In genomic region chr2:41973871-41974270, GRCh38 we compare ENCODE assay signal across 38 cellular contexts.
"Had no signal": no experiment of that assay in that cellular context is flagged by ENCODE, and none has a peak within 500 bp of the region (broad histone marks: within the 10 kb centered on the region; RNA-seq: fewer than 3 reads in every experiment).

No MANE protein-coding gene starts in this region.

- H3K9me3 ChIP-seq: adrenal gland, body of pancreas, colonic mucosa, esophagus muscularis mucosa, gastrocnemius medialis, heart left ventricle had no signal

- H3K27ac ChIP-seq: adrenal gland, body of pancreas, cardiac muscle cell, colonic mucosa, dorsolateral prefrontal cortex, esophagus muscularis mucosa, foreskin keratinocyte, gastrocnemius medialis, heart left ventricle, WERI-Rb-1 had no signal

- H3K27me3 Mint-ChIP-seq: dendritic cell treated with granulocyte-macrophage colony-stimulating factor and Interleukin-4, amounts not matched to agents 40 ng/mL and 50 ng/mL, for 4 days; T-helper 17 cell had no signal

- H3K36me3 ChIP-seq: adrenal gland, cardiac muscle cell, colonic mucosa, esophagus muscularis mucosa, gastrocnemius medialis, heart left ventricle, WERI-Rb-1 had no signal

- H3K4me1 ChIP-seq: adrenal gland, body of pancreas, colonic mucosa, foreskin keratinocyte, gastrocnemius medialis, heart left ventricle had no signal

- DNase-seq: activated B cell treated with CpG ODN at 0.5 μM for 24 hours; activated CD4-positive, alpha-beta T cell treated with anti-CD3 and anti-CD28 coated beads for 48 hours; activated CD4-positive, alpha-beta T cell treated with anti-CD3 and anti-CD28 coated beads, Interleukin-2, amount 50 U/mL, for 1 hour; activated CD4-positive, alpha-beta T cell treated with anti-CD3 and anti-CD28 coated beads, Interleukin-2, amount 50 U/mL, for 48 hours; activated CD8-positive, alpha-beta memory T cell treated with anti-CD3 and anti-CD28 coated beads for 24 hours; activated CD8-positive, alpha-beta T cell treated with anti-CD3 and anti-CD28 coated beads for 36 hours; activated effector memory CD4-positive, alpha-beta T cell treated with anti-CD3 and anti-CD28 coated beads, Interleukin-2, amount 50 U/mL, for 16 hours; activated naive CD4-positive, alpha-beta T cell treated with anti-CD3 and anti-CD28 coated beads for 36 hours; activated naive CD8-positive, alpha-beta T cell treated with anti-CD3 and anti-CD28 coated beads for 36 hours; activated naive CD8-positive, alpha-beta T cell treated with anti-CD3 and anti-CD28 coated beads, Interleukin-2, amount 50 U/mL, for 24 hours; activated T-cell treated with anti-CD3 and anti-CD28 coated beads, Interleukin-2, amount 50 U/mL, for 1 hour; activated T-cell treated with anti-CD3 and anti-CD28 coated beads, Interleukin-2, amount 50 U/mL, for 48 hours; adrenal gland; amygdala; aorta; body of pancreas; central memory CD4-positive, alpha-beta T cell; cerebellar nuclear complex; colonic mucosa; dorsolateral prefrontal cortex; effector memory CD4-positive, alpha-beta T cell; erythroblast; foreskin keratinocyte; gastrocnemius medialis; glutamatergic neuron; heart left ventricle; T-helper 1 cell; T-helper 17 cell; T1000; WERI-Rb-1 had no signal

- H3K4me3 ChIP-seq: adrenal gland, body of pancreas, cardiac muscle cell, colonic mucosa, dorsolateral prefrontal cortex, esophagus muscularis mucosa, gastrocnemius medialis, heart left ventricle had no signal

- H3K36me3 Mint-ChIP-seq: activated naive CD4-positive, alpha-beta T cell treated with anti-CD3 and anti-CD28 coated beads, Interleukin-2, amount 50 U/mL, for 24 hours; activated naive CD8-positive, alpha-beta T cell treated with anti-CD3 and anti-CD28 coated beads for 36 hours had no signal

- H3K27me3 ChIP-seq: adrenal gland, body of pancreas, cardiac muscle cell, colonic mucosa, dorsolateral prefrontal cortex, esophagus muscularis mucosa, foreskin keratinocyte, gastrocnemius medialis, heart left ventricle had no signal

- H3K4me1 Mint-ChIP-seq: activated B cell treated with CpG ODN at 0.5 μM for 24 hours; activated naive CD4-positive, alpha-beta T cell treated with anti-CD3 and anti-CD28 coated beads, Interleukin-2, amount 50 U/mL, for 24 hours; activated naive CD8-positive, alpha-beta T cell treated with anti-CD3 and anti-CD28 coated beads for 36 hours; activated naive CD8-positive, alpha-beta T cell treated with anti-CD3 and anti-CD28 coated beads, Interleukin-2, amount 50 U/mL, for 24 hours; T-helper 17 cell had no signal

- ATAC-seq: activated CD4-positive, CD25-positive, alpha-beta regulatory T cell treated with anti-CD3 and anti-CD28 coated beads, Interleukin-2, amount 50 U/mL, for 24 hours; activated CD8-positive, alpha-beta T cell treated with anti-CD3 and anti-CD28 coated beads for 36 hours; activated naive CD8-positive, alpha-beta T cell treated with anti-CD3 and anti-CD28 coated beads, Interleukin-2, amount 50 U/mL, for 24 hours; body of pancreas; foreskin keratinocyte; gastrocnemius medialis; heart left ventricle; T-helper 17 cell had no signal

- H3K27ac Mint-ChIP-seq: activated B cell treated with CpG ODN at 0.5 μM for 24 hours; activated CD8-positive, alpha-beta T cell treated with anti-CD3 and anti-CD28 coated beads for 36 hours; activated naive CD4-positive, alpha-beta T cell treated with anti-CD3 and anti-CD28 coated beads for 36 hours; activated naive CD4-positive, alpha-beta T cell treated with anti-CD3 and anti-CD28 coated beads, Interleukin-2, amount 50 U/mL, for 24 hours; activated naive CD8-positive, alpha-beta T cell treated with anti-CD3 and anti-CD28 coated beads for 36 hours; activated naive CD8-positive, alpha-beta T cell treated with anti-CD3 and anti-CD28 coated beads, Interleukin-2, amount 50 U/mL, for 24 hours; activated T-helper 1 cell treated with anti-CD3 and anti-CD28 coated beads, Interleukin-12 subunit alpha, Interleukin-12 subunit beta, Interleukin-2, Interleukin-4 antibody, amounts not matched to agents 30 ng/mL and 10 ng/mL and 1 ng/mL, durations not matched to agents 14 hours and 24 hours and 36 hours; activated T-helper 2 cell treated with anti-CD3 and anti-CD28 coated beads, Interferon-gamma antibody, Interleukin-2, Interleukin-4, amounts not matched to agents 10 μg/mL and 5 μg/mL and 100 μg/mL, durations not matched to agents 14 hours and 24 hours and 36 hours; dendritic cell treated with granulocyte-macrophage colony-stimulating factor and Interleukin-4, amounts not matched to agents 40 ng/mL and 50 ng/mL, for 4 days; T-helper 17 cell; T-helper 2 cell treated with Interferon-gamma antibody and Interleukin-4, amounts not matched to agents 5 μg/mL and 100 μg/mL, for 36 hours had no signal

- H3K4me3 Mint-ChIP-seq: activated B cell treated with CpG ODN at 0.5 μM for 24 hours; activated CD8-positive, alpha-beta T cell treated with anti-CD3 and anti-CD28 coated beads for 36 hours; activated naive CD4-positive, alpha-beta T cell treated with anti-CD3 and anti-CD28 coated beads for 36 hours; activated naive CD4-positive, alpha-beta T cell treated with anti-CD3 and anti-CD28 coated beads, Interleukin-2, amount 50 U/mL, for 24 hours; activated naive CD8-positive, alpha-beta T cell treated with anti-CD3 and anti-CD28 coated beads for 36 hours; activated naive CD8-positive, alpha-beta T cell treated with anti-CD3 and anti-CD28 coated beads, Interleukin-2, amount 50 U/mL, for 24 hours; activated T-helper 1 cell treated with anti-CD3 and anti-CD28 coated beads, Interleukin-12 subunit alpha, Interleukin-12 subunit beta, Interleukin-2, Interleukin-4 antibody, amounts not matched to agents 30 ng/mL and 10 ng/mL and 1 ng/mL, durations not matched to agents 14 hours and 24 hours and 36 hours; dendritic cell treated with granulocyte-macrophage colony-stimulating factor and Interleukin-4, amounts not matched to agents 40 ng/mL and 50 ng/mL, for 4 days; T-helper 17 cell; T-helper 2 cell treated with Interferon-gamma antibody and Interleukin-4, amounts not matched to agents 5 μg/mL and 100 μg/mL, for 36 hours had no signal

- H3K9me3 Mint-ChIP-seq: activated B cell treated with CpG ODN at 0.5 μM for 24 hours; activated CD8-positive, alpha-beta T cell treated with anti-CD3 and anti-CD28 coated beads for 36 hours; activated naive CD4-positive, alpha-beta T cell treated with anti-CD3 and anti-CD28 coated beads for 36 hours; activated naive CD4-positive, alpha-beta T cell treated with anti-CD3 and anti-CD28 coated beads, Interleukin-2, amount 50 U/mL, for 24 hours; activated naive CD8-positive, alpha-beta T cell treated with anti-CD3 and anti-CD28 coated beads for 36 hours; activated T-helper 1 cell treated with anti-CD3 and anti-CD28 coated beads, Interleukin-12 subunit alpha, Interleukin-12 subunit beta, Interleukin-2, Interleukin-4 antibody, amounts not matched to agents 30 ng/mL and 10 ng/mL and 1 ng/mL, durations not matched to agents 14 hours and 24 hours and 36 hours; activated T-helper 2 cell treated with anti-CD3 and anti-CD28 coated beads, Interferon-gamma antibody, Interleukin-2, Interleukin-4, amounts not matched to agents 10 μg/mL and 5 μg/mL and 100 μg/mL, durations not matched to agents 14 hours and 24 hours and 36 hours; T-helper 2 cell treated with Interferon-gamma antibody and Interleukin-4, amounts not matched to agents 5 μg/mL and 100 μg/mL, for 36 hours had no signal
